In the genomic region with DNA sequence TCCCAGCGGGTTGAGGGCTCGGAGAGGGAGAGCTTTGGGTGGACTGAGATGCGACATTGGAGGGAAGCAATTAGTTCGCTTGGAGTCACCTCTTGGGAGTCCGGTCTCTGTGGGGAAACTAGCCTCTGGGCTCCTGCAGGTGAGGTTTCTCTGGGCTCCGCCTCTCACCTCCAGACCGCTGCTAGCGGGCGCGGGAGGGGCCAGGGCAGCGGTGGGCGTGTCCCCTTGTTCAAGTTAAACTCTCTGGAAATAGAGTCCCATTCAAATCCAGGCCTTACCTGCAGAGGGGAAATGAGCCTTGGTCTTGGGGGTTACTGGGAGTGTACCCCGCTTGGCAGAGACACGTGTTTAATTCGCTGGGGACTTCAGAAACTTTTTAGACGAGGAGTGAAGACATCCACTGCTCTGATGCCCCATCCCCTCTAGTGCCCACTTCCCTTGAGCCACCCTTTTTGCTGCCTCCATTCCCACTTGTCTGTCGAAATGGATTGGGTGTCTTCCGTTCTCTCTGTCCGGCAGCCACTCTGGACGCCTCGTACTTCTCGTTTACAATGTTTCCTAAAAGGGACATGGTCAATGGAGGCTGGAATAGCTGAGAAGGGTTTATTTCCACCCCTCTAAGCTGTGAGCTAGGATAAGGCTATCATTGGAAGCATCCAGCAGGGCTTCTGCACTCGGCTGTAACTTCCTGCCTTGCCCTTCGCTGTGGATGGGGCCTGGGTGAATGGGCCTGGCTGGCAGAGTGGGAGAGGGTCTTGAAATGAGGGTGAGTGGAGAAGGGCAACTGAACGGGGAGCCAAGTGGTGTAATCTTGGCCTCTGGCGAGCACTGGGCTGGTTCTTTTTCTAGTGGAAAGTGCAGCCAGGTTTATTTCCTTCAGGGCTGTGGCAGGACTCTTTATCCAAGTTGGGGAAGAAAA, we compare ENCODE assay signal across 8 cellular contexts. TPM values are rescaled to one million over a fixed set of nuclear protein-coding genes. Genes with fewer than 3 reads are reported as not detected.
DNase-seq lines count a peak whose midpoint lies in the region; ATAC-seq and TF ChIP-seq lines count a peak whose summit lies in the region.

No MANE protein-coding gene starts in this region.

- no peak for TF ChIP-seq POLR2A in right lobe of liver (IDR thresholded peaks at IDR 0.05)
- no peak for TF ChIP-seq POLR2A in transverse colon (IDR thresholded peaks at IDR 0.05)

- no peaks in the 10 kb centered on the region for H3K36me3 ChIP-seq in right lobe of liver
- H3K36me3 ChIP-seq in transverse colon, result no peaks in the 10 kb centered on the region

- no peaks in the 10 kb centered on the region for H3K4me1 ChIP-seq in right lobe of liver
- H3K4me1 ChIP-seq in transverse colon, result peaks cover 0 to 40% (median 3%) of the 10 kb centered on the region in 4 donors

- H3K4me3 ChIP-seq in AG09309 (ENCODE audit: control insufficient read depth, low read depth, low read length), result peak overlapping the region; percentile 79
- peak overlapping the region; percentile 73 to 83 for H3K4me3 ChIP-seq in cardiac fibroblast (replicated peaks in 1 of 2; ENCODE audit: low read depth in 2 of 2, low read length in 2 of 2)
- peak overlapping the region; percentile 67 to 92 (median 88) for H3K4me3 ChIP-seq in right lobe of liver
- peak overlapping the region; percentile 69 to 87 (median 74) for H3K4me3 ChIP-seq in transverse colon

- H3K27ac ChIP-seq in right lobe of liver (no peak overlapping the region), transverse colon (peak overlapping the region; percentile 82 to 91 (median 84))

- no peaks in the 10 kb centered on the region for H3K27me3 ChIP-seq in right lobe of liver
- H3K27me3 ChIP-seq in transverse colon, result peaks cover 7% of the 10 kb centered on the region

- intact Hi-C loops in right lobe of liver (cut with DNase I), result no loop called here
- intact Hi-C loops in transverse colon (cut with DNase I; ENCODE audit: low total_unique reads), result no loop called here

- POLR2A ChIA-PET in HEK293T (lab: Yijun Ruan, JAX), result interaction anchor here (1.2 kb wide), 2 partner anchors 12 to 44 kb away, joined by 3 read pairs; no protein-coding TSS in a partner anchor

- CTCF ChIA-PET in HEK293T (lab: Yijun Ruan, JAX), result interaction anchor here (1.2 to 1.4 kb wide), 2 partner anchors 44 to 49 kb away, joined by 3 to 4 read pairs; no protein-coding TSS in a partner anchor

- no peak for TF ChIP-seq EP300 in transverse colon (IDR thresholded peaks at IDR 0.05; ENCODE audit: low read depth)

- H3K9me3 ChIP-seq in right lobe of liver, result no peaks in the 10 kb centered on the region
- no peaks in the 10 kb centered on the region for H3K9me3 ChIP-seq in transverse colon

- no peak for DNase-seq in AG09309 (ENCODE audit: low read depth)
- peak; percentile 34 for DNase-seq in HEK293T (ENCODE audit: extremely low spot score)
- no peak for DNase-seq in cardiac fibroblast (ENCODE audit: low read depth in 2 of 2)
- peak; percentile 59 to 65 (median 61) for DNase-seq in right lobe of liver
- peak; percentile 59 for DNase-seq in transverse colon
- DNase-seq in COR-L47 (lab: John Stamatoyannopoulos, UW), result no peak
- DNase-seq in activated effector memory CD4-positive, alpha-beta T cell treated with anti-CD3 and anti-CD28 coated beads, Interleukin-2, amount 50 U/mL, for 16 hours, result no peak
- DNase-seq in NCI-H226, result no peak

- 37% methylated on average over 15 of the region's 26 CpGs for WGBS in right lobe of liver (ENCODE audit: insufficient coverage, low coverage, low lambda C conversion rate, missing lambda C conversion rate)
- 25 to 52% methylated on average over 6 to 24 of the region's 26 CpGs for WGBS in transverse colon (ENCODE audit: low coverage in 1 of 2), 2 donors

- ATAC-seq in right lobe of liver, result peak; percentile 31 to 60 (median 50)

- TF ChIP-seq CTCF in AG09309 (IDR thresholded peaks at IDR 0.05; ENCODE audit: control insufficient read depth, insufficient read depth, low read depth, low read length, missing control alignments), result no peak
- no peak for TF ChIP-seq CTCF in cardiac fibroblast (IDR thresholded peaks at IDR 0.05; ENCODE audit: low read depth, low read length)
- no peak for TF ChIP-seq CTCF in right lobe of liver (IDR thresholded peaks at IDR 0.05)
- no peak for TF ChIP-seq CTCF in transverse colon (IDR thresholded peaks at IDR 0.05)

- in situ Hi-C loops in transverse colon (cut with MboI; ENCODE audit: low pct_ligation_motif_present in 1 of 4, low pct_unique_long_range_greater_than_20kb in 1 of 4, low sequenced_read_pairs in 3 of 4), result no loop called here

TF ChIP-seq in HEK293T, 16 proteins besides CTCF, POLR2A, EP300 and RAD21:
- TF ChIP-seq HDGF (IDR thresholded peaks at IDR 0.05; ENCODE audit: borderline replicate concordance) (no peak), TARDBP (IDR thresholded peaks at IDR 0.05) (no peak), SP1 (IDR thresholded peaks at IDR 0.05) (no peak), SUZ12 (IDR thresholded peaks at IDR 0.05) (no peak), L3MBTL2 (conservative IDR thresholded peaks at IDR 0.05) (no peak)
- TF ChIP-seq, protein P1, sequence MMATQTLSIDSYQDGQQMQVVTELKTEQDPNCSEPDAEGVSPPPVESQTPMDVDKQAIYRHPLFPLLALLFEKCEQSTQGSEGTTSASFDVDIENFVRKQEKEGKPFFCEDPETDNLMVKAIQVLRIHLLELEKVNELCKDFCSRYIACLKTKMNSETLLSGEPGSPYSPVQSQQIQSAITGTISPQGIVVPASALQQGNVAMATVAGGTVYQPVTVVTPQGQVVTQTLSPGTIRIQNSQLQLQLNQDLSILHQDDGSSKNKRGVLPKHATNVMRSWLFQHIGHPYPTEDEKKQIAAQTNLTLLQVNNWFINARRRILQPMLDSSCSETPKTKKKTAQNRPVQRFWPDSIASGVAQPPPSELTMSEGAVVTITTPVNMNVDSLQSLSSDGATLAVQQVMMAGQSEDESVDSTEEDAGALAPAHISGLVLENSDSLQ (IDR thresholded peaks at IDR 0.05), result no peak

RNA-seq across cellular contexts. Expression of a gene that starts 1.1 kb away (rescaled TPM):
- total RNA-seq in right lobe of liver, result 1 to 10 TPM; 1.9 to 4.1 (median 3.8) TPM
- total RNA-seq in transverse colon, result 10 to 100 TPM; 12.2 to 20.9 (median 17.1) TPM

Comparison
In these comparisons a context has a peak if more than half of its experiments do, and no peak if none do; other contexts are left out.
1. DNase-seq: peak in HEK293T (single experiment), right lobe of liver (3 of 3) and transverse colon (single experiment); none in AG09309 (single experiment), cardiac fibroblast (0 of 2), COR-L47 (single experiment), activated effector memory CD4-positive, alpha-beta T cell treated with anti-CD3 and anti-CD28 coated beads, Interleukin-2, amount 50 U/mL, for 16 hours (single experiment) and NCI-H226 (single experiment).
2. H3K27ac ChIP-seq: peak in transverse colon (4 of 4); none in right lobe of liver (0 of 3).
3. Peak in every context shown above with its lines, with median percentiles within 50 percentile points of each other: H3K4me3 ChIP-seq.